Comparison of ENCODE assay signal across 13 cellular contexts in genomic region chr7:1558181-1558811, GRCh38. TPM values are rescaled to one million over a fixed set of nuclear protein-coding genes. Genes with fewer than 3 reads are reported as not detected.
A peak's percentile ranks its signal among the peaks of the same experiment; 100 is the strongest.
DNase-seq lines count a peak whose midpoint lies in the region; ATAC-seq, FAIRE-seq and TF ChIP-seq lines count a peak whose summit lies in the region.
"Had no signal": no experiment of that assay in that cellular context is flagged by ENCODE, and none has a peak within 500 bp of the region (broad histone marks: within the 10 kb centered on the region; RNA-seq: fewer than 3 reads in every experiment).

No MANE protein-coding gene starts in this region.

- H3K27ac Mint-ChIP-seq in brain = no peak overlapping the region
- H3K27ac Mint-ChIP-seq: CD14-positive monocyte; stimulated activated naive B cell treated with anti-CD40 and anti-IgM and Interleukin-4, amounts not matched to agents 10 μg/mL and 1 μg/mL and 100 μg/mL, for 72 hours had no signal

- H3K27me3 ChIP-seq in breast epithelium = no peaks in the 10 kb centered on the region
- H3K27me3 ChIP-seq in mammary epithelial cell (ENCODE audit: insufficient read depth, low read length) = no peaks in the 10 kb centered on the region
- peaks cover 8 to 15% of the 10 kb centered on the region in 2 experiments; a peak in 2 of 5 replicates for H3K27me3 ChIP-seq in HepG2 (ENCODE audit: control insufficient read depth in 1 of 2, insufficient read depth in 2 of 2, low read length in 2 of 2)
- no peaks in the 10 kb centered on the region for H3K27me3 ChIP-seq in vagina

- no peak overlapping the region for H3K4me2 ChIP-seq in mammary epithelial cell (ENCODE audit: insufficient read depth, low read depth, low read length)
- peak overlapping the region; percentile 42 for H3K4me2 ChIP-seq in HepG2 (ENCODE audit: low read depth, low read length)

- BruUV-seq in mammary epithelial cell (replicated peaks; lab: Mats Ljungman, UMichigan) = no TSS peak
- BruUV-seq in HepG2 (replicated peaks; lab: Mats Ljungman, UMichigan) = no TSS peak

- DNase-seq in breast epithelium (ENCODE audit: low spot score in 2 of 2) (no peak), mammary epithelial cell (no peak), HepG2 (ENCODE audit: low spot score) (peak; percentile 32), vagina (ENCODE audit: extremely low spot score in 2 of 2) (no peak), T-helper 1 cell (no peak), NCI-H1092 treated with DMSO at 0.1 percent for 48 hours (lab: John Stamatoyannopoulos, UW) (no peak)
- DNase-seq: central memory CD4-positive, alpha-beta T cell; Karpas-422; stimulated activated naive B cell treated with anti-CD40 and anti-IgM and Interleukin-4, amounts not matched to agents 10 μg/mL and 1 μg/mL and 100 μg/mL, for 72 hours had no signal

- H3K79me2 ChIP-seq in mammary epithelial cell (ENCODE audit: insufficient read depth, low read length) = no peaks in the 10 kb centered on the region
- H3K79me2 ChIP-seq in HepG2 (ENCODE audit: insufficient read depth, low read length) = no peaks in the 10 kb centered on the region

- TF ChIP-seq CTCF in breast epithelium (IDR thresholded peaks at IDR 0.05) (no peak), mammary epithelial cell (conservative IDR thresholded peaks at IDR 0.05 in 1 of 2, IDR thresholded peaks at IDR 0.05 in 1 of 2; ENCODE audit: extremely low read depth in 1 of 2, insufficient read depth in 1 of 2, low read depth in 1 of 2, low read length in 2 of 2) (peak in 1 of 2 donors; percentile 18), brain (conservative IDR thresholded peaks at IDR 0.05) (peak; percentile 27 to 43), HepG2 (CRISPR knock-in tag; IDR thresholded peaks at IDR 0.05) (peak; percentile 91), vagina (IDR thresholded peaks at IDR 0.05) (no peak)

- TF ChIP-seq POLR2A in breast epithelium (IDR thresholded peaks at IDR 0.05) = no peak
- no peak for TF ChIP-seq POLR2A in HepG2 (IDR thresholded peaks at IDR 0.05; ENCODE audit: insufficient read depth in 1 of 2, low read depth in 2 of 2, low read length in 2 of 2)
- no peak for TF ChIP-seq POLR2A in vagina (IDR thresholded peaks at IDR 0.05)

- no peaks in the 10 kb centered on the region for H3K9me3 Mint-ChIP-seq in brain
- H3K9me3 Mint-ChIP-seq: stimulated activated naive B cell treated with anti-CD40 and anti-IgM and Interleukin-4, amounts not matched to agents 10 μg/mL and 1 μg/mL and 100 μg/mL, for 72 hours had no signal

- no peak overlapping the region for H2AFZ ChIP-seq in mammary epithelial cell (ENCODE audit: low read depth, low read length)
- no peak overlapping the region for H2AFZ ChIP-seq in HepG2 (ENCODE audit: low read length)

- ATAC-seq in HepG2 = peak; percentile 21; the same call in 2 of the 3 replicates
- no peak for ATAC-seq in GM18873 (IDR thresholded peaks at IDR 0.05; ENCODE audit: low FRiP score, unreplicated experiment)
- ATAC-seq: stimulated activated naive B cell treated with anti-CD40 and anti-IgM and Interleukin-4, amounts not matched to agents 10 μg/mL and 1 μg/mL and 100 μg/mL, for 72 hours had no signal

- in situ Hi-C loops in mammary epithelial cell (cut with MboI; ENCODE audit: low sequenced_read_pairs in 2 of 2) = loop anchor here in 1 of 2 donors (25.0 kb wide), 1 partner anchor 804 kb away; the partner anchor contains the start of gene EIF3B
- in situ Hi-C loops in HepG2 (cut with HindIII; ENCODE audit: extremely low pct_ligation_motif_present, low pct_unique_long_range_greater_than_20kb) = loop anchor here (5.0 kb wide), 1 partner anchor 56 kb away; the partner anchor contains the start of gene INTS1

- POLR2A ChIA-PET in HepG2 (lab: Yijun Ruan, JAX) = interaction anchor here (6.4 kb wide), 1 partner anchor 24 kb away, joined by 108 read pairs; no protein-coding TSS in a partner anchor

- H3K4me1 ChIP-seq in breast epithelium (peaks cover 16 to 32% of the 10 kb centered on the region in 2 donors), mammary epithelial cell (ENCODE audit: insufficient read depth, low read length) (peaks cover 46% of the 10 kb centered on the region), HepG2 (ENCODE audit: insufficient read depth, low read length) (peaks cover 66% of the 10 kb centered on the region), vagina (peaks cover 25% of the 10 kb centered on the region)

- CTCF ChIA-PET in mammary epithelial cell (lab: Charles Lee; ENCODE audit: low non-redundant PET) = no interaction called here
- CTCF ChIA-PET in HepG2 (lab: Yijun Ruan, JAX; ENCODE audit: low intra/inter-chr PET ratio, low total read pairs) = interaction anchor here (0.6 kb wide), 1 partner anchor 38 kb away, joined by 3 read pairs; no protein-coding TSS in a partner anchor

- TF ChIP-seq RAD21 in HepG2 (CRISPR knock-in tag; IDR thresholded peaks at IDR 0.05) = peak; percentile 55

- intact Hi-C loops in breast epithelium (cut with DNase I; ENCODE audit: low total_unique reads) = loop anchor here (5.0 kb wide), 1 partner anchor 1111 kb away; no protein-coding TSS in a partner anchor
- intact Hi-C loops in mammary epithelial cell (cut with micrococcal nuclease) = loop anchor here (5.0 kb wide), 1 partner anchor 96 kb away; no protein-coding TSS in a partner anchor
- intact Hi-C loops in HepG2 (cut with micrococcal nuclease; ENCODE audit: unreplicated experiment) = loop anchor here (5.0 kb wide), 1 partner anchor 36 kb away; no protein-coding TSS in a partner anchor
- intact Hi-C loops in vagina (cut with DNase I) = no loop called here

- WGBS in mammary epithelial cell (ENCODE audit: low coverage, missing lambda C conversion rate) = 72% methylated on average over 19 of the region's 24 CpGs
- WGBS in HepG2 (ENCODE audit: low lambda C conversion rate) = no CpG with 5 or more reads among the region's 24 CpGs

- no peak for FAIRE-seq in HepG2 (lab: Jason Lieb, UNC)
- FAIRE-seq: RCC 7860 had no signal

- H3K36me3 ChIP-seq in breast epithelium = no peaks in the 10 kb centered on the region
- no peaks in the 10 kb centered on the region for H3K36me3 ChIP-seq in mammary epithelial cell (ENCODE audit: insufficient read depth, low read length)
- H3K36me3 ChIP-seq in HepG2 (replicated peaks in 1 of 2; ENCODE audit: control insufficient read depth in 1 of 2, insufficient read depth in 2 of 2, low read length in 2 of 2) = no peaks in the 10 kb centered on the region; a peak in 1 of 5 replicates
- H3K36me3 ChIP-seq in vagina = no peaks in the 10 kb centered on the region

- no peak overlapping the region for H3K9ac ChIP-seq in mammary epithelial cell (ENCODE audit: insufficient read depth, low read length)
- H3K9ac ChIP-seq in HepG2 (ENCODE audit: insufficient read depth, low read depth, low read length) = 0 out of 2 replicates have a peak overlapping the region, but pooled peaks have one; percentile 11

- H3K4me3 ChIP-seq in breast epithelium (peak overlapping the region in 1 of 3 donors; percentile 31), mammary epithelial cell (replicated peaks in 1 of 3; ENCODE audit: insufficient read depth in 1 of 3, low read depth in 2 of 3, low read length in 3 of 3) (no peak overlapping the region), HepG2 (replicated peaks in 1 of 3; ENCODE audit: insufficient read depth in 1 of 3, low read depth in 2 of 3, low read length in 3 of 3) (peak overlapping the region in 1 of 3 experiments; percentile 24; a peak in 1 of 6 replicates), vagina (no peak overlapping the region)

- peaks cover 2% of the 10 kb centered on the region for H3K27me3 Mint-ChIP-seq in brain
- H3K27me3 Mint-ChIP-seq: stimulated activated naive B cell treated with anti-CD40 and anti-IgM and Interleukin-4, amounts not matched to agents 10 μg/mL and 1 μg/mL and 100 μg/mL, for 72 hours had no signal

- no peaks in the 10 kb centered on the region for H4K20me1 ChIP-seq in mammary epithelial cell (ENCODE audit: insufficient read depth, low read length)
- H4K20me1 ChIP-seq in HepG2 (ENCODE audit: insufficient read depth, low read length) = no peaks in the 10 kb centered on the region

- H3K27ac ChIP-seq in breast epithelium (peak overlapping the region; percentile 92), mammary epithelial cell (ENCODE audit: insufficient read depth, low read depth, low read length) (no peak overlapping the region), HepG2 (ENCODE audit: extremely low read length, insufficient read depth, low read length) (no peak overlapping the region), vagina (peak overlapping the region; percentile 38)

- dilution Hi-C loops in mammary epithelial cell (cut with HindIII; ENCODE audit: low sequenced_read_pairs) = no loop called here

- TF ChIP-seq EP300 in HepG2 (IDR thresholded peaks at IDR 0.05; ENCODE audit: low read depth in 2 of 2, low read length in 2 of 2) (no peak), HepG2 (CRISPR knock-in tag; IDR thresholded peaks at IDR 0.05; ENCODE audit: borderline replicate concordance) (no peak)

- no peaks in the 10 kb centered on the region for H3K9me3 ChIP-seq in breast epithelium
- H3K9me3 ChIP-seq in mammary epithelial cell (replicated peaks; ENCODE audit: insufficient read depth, low read length) = no peaks in the 10 kb centered on the region
- no peaks in the 10 kb centered on the region for H3K9me3 ChIP-seq in HepG2 (ENCODE audit: low read length)
- no peaks in the 10 kb centered on the region for H3K9me3 ChIP-seq in vagina

- no peak overlapping the region for H3K4me3 Mint-ChIP-seq in brain
- H3K4me3 Mint-ChIP-seq: CD14-positive monocyte; stimulated activated naive B cell treated with anti-CD40 and anti-IgM and Interleukin-4, amounts not matched to agents 10 μg/mL and 1 μg/mL and 100 μg/mL, for 72 hours had no signal

- H3K4me1 Mint-ChIP-seq in brain = peaks cover 15% of the 10 kb centered on the region

- H3K36me3 Mint-ChIP-seq in brain = no peaks in the 10 kb centered on the region
- H3K36me3 Mint-ChIP-seq: CD14-positive monocyte; stimulated activated naive B cell treated with anti-CD40 and anti-IgM and Interleukin-4, amounts not matched to agents 10 μg/mL and 1 μg/mL and 100 μg/mL, for 72 hours had no signal

RNA-seq across cellular contexts. Expression of gene TMEM184A, which starts 2.3 kb away (rescaled TPM):
- total RNA-seq in breast epithelium (1 to 10 TPM in 2 of 3 donors, not detected in 1; 6.6 to 8.2 TPM), mammary epithelial cell (10 to 100 TPM in 1 of 2 donors, 1 to 10 TPM in 1; 9.2 to 15.1 TPM), HepG2 (2016; rRNA removed; fragmentation: Illumina TruSeq; extraction: Trizol) (3.1 and 9.5 TPM in 2 replicates), vagina (129 TPM)
- polyA plus RNA-seq in mammary epithelial cell (5.5 TPM), brain (ENCODE audit: insufficient read depth, low read depth, low replicate concordance) (4.3 TPM), HepG2 (2011; rRNA removed) (20.4 and 33.1 TPM in 2 replicates)
- polyA minus RNA-seq in mammary epithelial cell = 8.4 TPM
- total RNA-seq in HepG2 (2016; cell fraction: cytosol; rRNA removed; fragmentation: Illumina TruSeq; extraction: Trizol; ENCODE audit: low read depth) = 4.3 and 4.6 TPM in 2 replicates
- total RNA-seq in HepG2 (2016; cell fraction: insoluble cytoplasmic fraction; rRNA removed; fragmentation: Illumina TruSeq; extraction: Trizol) = 3.8 and 10.6 TPM in 2 replicates
- total RNA-seq in HepG2 (2016; cell fraction: membrane; rRNA removed; fragmentation: Illumina TruSeq; extraction: Trizol) = 5.7 and 6.3 TPM in 2 replicates
- total RNA-seq in HepG2 (2016; cell fraction: nucleus; rRNA removed; fragmentation: Illumina TruSeq; extraction: Trizol) = 11.4 and 11.7 TPM in 2 replicates
- 9.9 and 13.2 TPM in 2 replicates for polyA plus RNA-seq in HepG2 (2011; cell fraction: cytosol; rRNA removed)
- polyA plus RNA-seq in HepG2 (2011; cell fraction: nucleus; rRNA removed) = 144 and 175 TPM in 2 replicates
- 8.4 and 10.9 TPM in 2 replicates for polyA plus RNA-seq in HepG2 (2012)
- 3.6 and 4.0 TPM in 2 replicates for polyA plus RNA-seq in HepG2 (2016; cell fraction: cytosol; fragmentation: Illumina TruSeq; extraction: Trizol; ENCODE audit: low read depth)
- polyA plus RNA-seq in HepG2 (2016; cell fraction: insoluble cytoplasmic fraction; fragmentation: Illumina TruSeq; extraction: Trizol; ENCODE audit: low read depth) = 4.3 and 5.0 TPM in 2 replicates
- polyA plus RNA-seq in HepG2 (2016; cell fraction: membrane; fragmentation: Illumina TruSeq; extraction: Trizol; ENCODE audit: low read depth) = 4.3 and 5.3 TPM in 2 replicates
- polyA plus RNA-seq in HepG2 (2016; cell fraction: nucleus; fragmentation: Illumina TruSeq; extraction: Trizol; ENCODE audit: insufficient read depth, low read depth) = 25.4 and 29.2 TPM in 2 replicates
- polyA minus RNA-seq in HepG2 (2011; rRNA and poly(A)+ RNA removed; ENCODE audit: low replicate concordance) = 70.5 and 85.2 TPM in 2 replicates
- 6.3 and 12.4 TPM in 2 replicates for polyA minus RNA-seq in HepG2 (2011; cell fraction: cytosol; rRNA and poly(A)+ RNA removed)
- polyA minus RNA-seq in HepG2 (2011; cell fraction: nucleus; rRNA and poly(A)+ RNA removed) = 27.6 and 31.7 TPM in 2 replicates
- polyA plus RNA-seq: CD14-positive monocyte had no signal

RNA-seq across cellular contexts. Expression of gene PSMG3, which starts 11.5 kb away (rescaled TPM):
- total RNA-seq in breast epithelium = 10 to 100 TPM; 32.6 to 52.8 (median 45.4) TPM
- total RNA-seq in mammary epithelial cell = 10 to 100 TPM; 25.8 to 34.0 TPM
- 70.4 TPM for polyA plus RNA-seq in mammary epithelial cell
- 14.2 TPM for polyA minus RNA-seq in mammary epithelial cell
- 68.4 TPM for polyA plus RNA-seq in brain (ENCODE audit: insufficient read depth, low read depth, low replicate concordance)
- total RNA-seq in HepG2 (2016; rRNA removed; fragmentation: Illumina TruSeq; extraction: Trizol) = 46.7 and 48.4 TPM in 2 replicates
- 83.1 and 98.2 TPM in 2 replicates for total RNA-seq in HepG2 (2016; cell fraction: cytosol; rRNA removed; fragmentation: Illumina TruSeq; extraction: Trizol; ENCODE audit: low read depth)
- 50.6 and 51.2 TPM in 2 replicates for total RNA-seq in HepG2 (2016; cell fraction: insoluble cytoplasmic fraction; rRNA removed; fragmentation: Illumina TruSeq; extraction: Trizol)
- total RNA-seq in HepG2 (2016; cell fraction: membrane; rRNA removed; fragmentation: Illumina TruSeq; extraction: Trizol) = 102 and 118 TPM in 2 replicates
- 24.1 and 28.4 TPM in 2 replicates for total RNA-seq in HepG2 (2016; cell fraction: nucleus; rRNA removed; fragmentation: Illumina TruSeq; extraction: Trizol)
- 29.3 and 29.6 TPM in 2 replicates for polyA plus RNA-seq in HepG2 (2011; rRNA removed)
- 36.1 and 44.9 TPM in 2 replicates for polyA plus RNA-seq in HepG2 (2011; cell fraction: cytosol; rRNA removed)
- polyA plus RNA-seq in HepG2 (2011; cell fraction: nucleus; rRNA removed) = 29.2 and 39.8 TPM in 2 replicates
- polyA plus RNA-seq in HepG2 (2012) = 15.8 and 28.3 TPM in 2 replicates
- 72.7 and 106 TPM in 2 replicates for polyA plus RNA-seq in HepG2 (2016; cell fraction: cytosol; fragmentation: Illumina TruSeq; extraction: Trizol; ENCODE audit: low read depth)
- polyA plus RNA-seq in HepG2 (2016; cell fraction: insoluble cytoplasmic fraction; fragmentation: Illumina TruSeq; extraction: Trizol; ENCODE audit: low read depth) = 49.5 and 55.3 TPM in 2 replicates
- polyA plus RNA-seq in HepG2 (2016; cell fraction: membrane; fragmentation: Illumina TruSeq; extraction: Trizol; ENCODE audit: low read depth) = 82.6 and 104 TPM in 2 replicates
- polyA plus RNA-seq in HepG2 (2016; cell fraction: nucleus; fragmentation: Illumina TruSeq; extraction: Trizol; ENCODE audit: insufficient read depth, low read depth) = 48.5 and 51.1 TPM in 2 replicates
- polyA minus RNA-seq in HepG2 (2011; rRNA and poly(A)+ RNA removed; ENCODE audit: low replicate concordance) = 17.7 and 43.7 TPM in 2 replicates
- 8.9 and 9.7 TPM in 2 replicates for polyA minus RNA-seq in HepG2 (2011; cell fraction: cytosol; rRNA and poly(A)+ RNA removed)
- polyA minus RNA-seq in HepG2 (2011; cell fraction: nucleus; rRNA and poly(A)+ RNA removed) = 4.7 and 6.2 TPM in 2 replicates
- total RNA-seq in vagina = 49.6 TPM

RNA-seq across cellular contexts. Expression of gene MAFK, which starts 27.8 kb away (rescaled TPM):
- total RNA-seq in breast epithelium = 10 to 100 TPM; 14.4 to 25.9 (median 25.2) TPM
- total RNA-seq in mammary epithelial cell = 10 to 100 TPM; 10.5 to 23.4 TPM
- polyA plus RNA-seq in mammary epithelial cell = 3.1 TPM
- polyA minus RNA-seq in mammary epithelial cell = 10.2 TPM
- 17.9 TPM for polyA plus RNA-seq in brain (ENCODE audit: insufficient read depth, low read depth, low replicate concordance)
- total RNA-seq in HepG2 (2016; rRNA removed; fragmentation: Illumina TruSeq; extraction: Trizol) = 9.2 and 10.4 TPM in 2 replicates
- 1.4 and 1.5 TPM in 2 replicates for total RNA-seq in HepG2 (2016; cell fraction: cytosol; rRNA removed; fragmentation: Illumina TruSeq; extraction: Trizol; ENCODE audit: low read depth)
- 8.1 and 11.1 TPM in 2 replicates for total RNA-seq in HepG2 (2016; cell fraction: insoluble cytoplasmic fraction; rRNA removed; fragmentation: Illumina TruSeq; extraction: Trizol)
- 4.0 and 4.6 TPM in 2 replicates for total RNA-seq in HepG2 (2016; cell fraction: membrane; rRNA removed; fragmentation: Illumina TruSeq; extraction: Trizol)
- total RNA-seq in HepG2 (2016; cell fraction: nucleus; rRNA removed; fragmentation: Illumina TruSeq; extraction: Trizol) = 6.5 TPM in 2 replicates
- polyA plus RNA-seq in HepG2 (2011; rRNA removed) = 7.3 and 13.8 TPM in 2 replicates
- 6.2 and 7.3 TPM in 2 replicates for polyA plus RNA-seq in HepG2 (2011; cell fraction: cytosol; rRNA removed)
- 63.2 and 72.7 TPM in 2 replicates for polyA plus RNA-seq in HepG2 (2011; cell fraction: nucleus; rRNA removed)
- 15.2 and 31.6 TPM in 2 replicates for polyA plus RNA-seq in HepG2 (2012)
- 0.54 and 0.61 TPM in 2 replicates for polyA plus RNA-seq in HepG2 (2016; cell fraction: cytosol; fragmentation: Illumina TruSeq; extraction: Trizol; ENCODE audit: low read depth)
- 6.5 and 8.2 TPM in 2 replicates for polyA plus RNA-seq in HepG2 (2016; cell fraction: insoluble cytoplasmic fraction; fragmentation: Illumina TruSeq; extraction: Trizol; ENCODE audit: low read depth)
- 1.9 TPM in 2 replicates for polyA plus RNA-seq in HepG2 (2016; cell fraction: membrane; fragmentation: Illumina TruSeq; extraction: Trizol; ENCODE audit: low read depth)
- polyA plus RNA-seq in HepG2 (2016; cell fraction: nucleus; fragmentation: Illumina TruSeq; extraction: Trizol; ENCODE audit: insufficient read depth, low read depth) = 19.6 and 20.9 TPM in 2 replicates
- 11.1 and 17.4 TPM in 2 replicates for polyA minus RNA-seq in HepG2 (2011; rRNA and poly(A)+ RNA removed; ENCODE audit: low replicate concordance)
- 12.7 and 12.8 TPM in 2 replicates for polyA minus RNA-seq in HepG2 (2011; cell fraction: cytosol; rRNA and poly(A)+ RNA removed)
- polyA minus RNA-seq in HepG2 (2011; cell fraction: nucleus; rRNA and poly(A)+ RNA removed) = 10.8 and 12.7 TPM in 2 replicates
- total RNA-seq in vagina = 30.0 TPM

RNA-seq across cellular contexts. Expression of gene INTS1, which starts 54.1 kb away (rescaled TPM):
- total RNA-seq in breast epithelium (10 to 100 TPM; 27.5 to 32.1 (median 27.7) TPM), mammary epithelial cell (10 to 100 TPM; 51.3 to 81.1 TPM), HepG2 (2016; rRNA removed; fragmentation: Illumina TruSeq; extraction: Trizol) (17.3 and 29.0 TPM in 2 replicates), vagina (67.3 TPM)
- polyA plus RNA-seq in mammary epithelial cell (31.7 TPM), brain (ENCODE audit: insufficient read depth, low read depth, low replicate concordance) (102 TPM), HepG2 (2011; rRNA removed) (13.7 and 18.2 TPM in 2 replicates)
- 62.4 TPM for polyA minus RNA-seq in mammary epithelial cell
- 5.1 and 5.5 TPM in 2 replicates for total RNA-seq in HepG2 (2016; cell fraction: cytosol; rRNA removed; fragmentation: Illumina TruSeq; extraction: Trizol; ENCODE audit: low read depth)
- 10.4 and 29.7 TPM in 2 replicates for total RNA-seq in HepG2 (2016; cell fraction: insoluble cytoplasmic fraction; rRNA removed; fragmentation: Illumina TruSeq; extraction: Trizol)
- 7.6 and 9.1 TPM in 2 replicates for total RNA-seq in HepG2 (2016; cell fraction: membrane; rRNA removed; fragmentation: Illumina TruSeq; extraction: Trizol)
- 41.5 and 48.7 TPM in 2 replicates for total RNA-seq in HepG2 (2016; cell fraction: nucleus; rRNA removed; fragmentation: Illumina TruSeq; extraction: Trizol)
- 13.7 and 18.1 TPM in 2 replicates for polyA plus RNA-seq in HepG2 (2011; cell fraction: cytosol; rRNA removed)
- 167 and 254 TPM in 2 replicates for polyA plus RNA-seq in HepG2 (2011; cell fraction: nucleus; rRNA removed)
- 20.5 and 22.5 TPM in 2 replicates for polyA plus RNA-seq in HepG2 (2012)
- polyA plus RNA-seq in HepG2 (2016; cell fraction: cytosol; fragmentation: Illumina TruSeq; extraction: Trizol; ENCODE audit: low read depth) = 3.9 and 4.3 TPM in 2 replicates
- 11.9 and 26.2 TPM in 2 replicates for polyA plus RNA-seq in HepG2 (2016; cell fraction: insoluble cytoplasmic fraction; fragmentation: Illumina TruSeq; extraction: Trizol; ENCODE audit: low read depth)
- 6.0 and 6.1 TPM in 2 replicates for polyA plus RNA-seq in HepG2 (2016; cell fraction: membrane; fragmentation: Illumina TruSeq; extraction: Trizol; ENCODE audit: low read depth)
- polyA plus RNA-seq in HepG2 (2016; cell fraction: nucleus; fragmentation: Illumina TruSeq; extraction: Trizol; ENCODE audit: insufficient read depth, low read depth) = 118 and 123 TPM in 2 replicates
- 33.5 and 55.8 TPM in 2 replicates for polyA minus RNA-seq in HepG2 (2011; rRNA and poly(A)+ RNA removed; ENCODE audit: low replicate concordance)
- polyA minus RNA-seq in HepG2 (2011; cell fraction: cytosol; rRNA and poly(A)+ RNA removed) = 18.4 and 23.7 TPM in 2 replicates
- polyA minus RNA-seq in HepG2 (2011; cell fraction: nucleus; rRNA and poly(A)+ RNA removed) = 25.5 and 29.1 TPM in 2 replicates

Comparison
In these comparisons a context has a peak if more than half of its experiments do, and no peak if none do; other contexts are left out.
1. H3K27ac ChIP-seq: peak in breast epithelium (2 of 2) and vagina (single experiment); none in mammary epithelial cell (single experiment) and HepG2 (single experiment).
2. CTCF ChIP-seq: peak in brain (2 of 2) and HepG2 (single experiment); none in breast epithelium (0 of 3) and vagina (0 of 3).